1 cellular context compared by ENCODE assay signal in the genomic region with DNA sequence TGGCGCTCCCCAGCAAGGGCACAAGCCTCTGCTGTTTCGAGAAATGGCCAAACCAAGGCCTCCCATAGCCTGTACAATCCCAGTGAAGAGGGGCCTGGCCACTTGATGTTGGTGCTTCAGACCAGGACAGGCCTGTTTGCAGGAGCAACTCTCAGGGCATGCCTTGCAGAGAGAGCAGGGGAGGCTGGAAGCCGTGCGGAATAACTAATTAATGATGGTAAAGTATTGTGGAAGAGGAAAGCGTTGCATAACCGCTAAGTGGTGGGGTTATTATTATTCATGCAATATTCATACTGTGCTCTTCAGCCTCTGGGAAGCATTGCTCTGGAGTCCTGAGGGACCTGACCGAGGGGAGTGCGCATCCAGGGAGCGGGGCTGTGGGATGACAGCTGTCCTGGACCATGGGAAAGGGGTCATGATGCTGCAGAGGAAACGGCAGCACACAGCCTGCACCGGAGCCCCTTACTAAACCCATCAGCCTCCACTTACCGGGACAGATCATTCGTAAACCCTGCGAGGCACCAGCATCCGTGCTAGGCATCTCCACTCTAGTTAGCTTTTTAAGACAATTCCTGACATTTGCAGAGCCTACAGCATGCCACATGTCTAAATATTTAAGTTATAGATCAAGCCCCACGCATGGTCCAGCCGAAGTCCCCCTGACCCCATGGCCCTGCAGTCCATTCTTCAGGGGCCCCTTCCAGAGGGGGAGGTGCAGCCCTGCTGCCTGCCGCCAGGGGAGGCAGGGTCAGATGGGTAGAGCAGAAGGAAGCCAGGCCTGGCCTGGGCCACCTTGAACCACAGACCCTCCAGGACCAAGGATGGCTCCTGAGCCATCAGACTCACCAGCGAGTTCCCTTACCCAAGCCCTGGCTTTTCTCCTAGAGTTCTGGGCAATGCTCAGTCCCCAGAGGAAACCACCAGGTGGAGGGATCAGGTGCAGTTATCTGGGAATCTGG.
TF ChIP-seq lines count a peak whose summit lies in the region.

No MANE protein-coding gene starts in this region.

TF ChIP-seq in GM23338, 12 proteins besides CTCF, POLR2A, EP300 and RAD21:
- TF ChIP-seq, protein P1, sequence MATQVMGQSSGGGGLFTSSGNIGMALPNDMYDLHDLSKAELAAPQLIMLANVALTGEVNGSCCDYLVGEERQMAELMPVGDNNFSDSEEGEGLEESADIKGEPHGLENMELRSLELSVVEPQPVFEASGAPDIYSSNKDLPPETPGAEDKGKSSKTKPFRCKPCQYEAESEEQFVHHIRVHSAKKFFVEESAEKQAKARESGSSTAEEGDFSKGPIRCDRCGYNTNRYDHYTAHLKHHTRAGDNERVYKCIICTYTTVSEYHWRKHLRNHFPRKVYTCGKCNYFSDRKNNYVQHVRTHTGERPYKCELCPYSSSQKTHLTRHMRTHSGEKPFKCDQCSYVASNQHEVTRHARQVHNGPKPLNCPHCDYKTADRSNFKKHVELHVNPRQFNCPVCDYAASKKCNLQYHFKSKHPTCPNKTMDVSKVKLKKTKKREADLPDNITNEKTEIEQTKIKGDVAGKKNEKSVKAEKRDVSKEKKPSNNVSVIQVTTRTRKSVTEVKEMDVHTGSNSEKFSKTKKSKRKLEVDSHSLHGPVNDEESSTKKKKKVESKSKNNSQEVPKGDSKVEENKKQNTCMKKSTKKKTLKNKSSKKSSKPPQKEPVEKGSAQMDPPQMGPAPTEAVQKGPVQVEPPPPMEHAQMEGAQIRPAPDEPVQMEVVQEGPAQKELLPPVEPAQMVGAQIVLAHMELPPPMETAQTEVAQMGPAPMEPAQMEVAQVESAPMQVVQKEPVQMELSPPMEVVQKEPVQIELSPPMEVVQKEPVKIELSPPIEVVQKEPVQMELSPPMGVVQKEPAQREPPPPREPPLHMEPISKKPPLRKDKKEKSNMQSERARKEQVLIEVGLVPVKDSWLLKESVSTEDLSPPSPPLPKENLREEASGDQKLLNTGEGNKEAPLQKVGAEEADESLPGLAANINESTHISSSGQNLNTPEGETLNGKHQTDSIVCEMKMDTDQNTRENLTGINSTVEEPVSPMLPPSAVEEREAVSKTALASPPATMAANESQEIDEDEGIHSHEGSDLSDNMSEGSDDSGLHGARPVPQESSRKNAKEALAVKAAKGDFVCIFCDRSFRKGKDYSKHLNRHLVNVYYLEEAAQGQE (IDR thresholded peaks at IDR 0.05; ENCODE audit: unreplicated experiment) = no peak
- TF ChIP-seq CREB1 (CRISPR knock-in tag; IDR thresholded peaks at IDR 0.05; ENCODE audit: low read depth) (no peak), ZNF331 (CRISPR knock-in tag; IDR thresholded peaks at IDR 0.05; ENCODE audit: low read depth) (no peak)
